Comparison of ENCODE assay signal across 1 cellular context in genomic region chr19:50239916-50240585, GRCh38.
TF ChIP-seq lines count a peak whose summit lies in the region.

No MANE protein-coding gene starts in this region.

TF ChIP-seq in H1, 55 proteins besides CTCF, POLR2A, EP300 and RAD21 (continued from another document):
- no peak for TF ChIP-seq CEBPB (IDR thresholded peaks at IDR 0.05; ENCODE audit: low read depth, low read length)
- TF ChIP-seq SP2 (IDR thresholded peaks at IDR 0.05; ENCODE audit: low read length): no peak
- TF ChIP-seq SAP30 (IDR thresholded peaks at IDR 0.05; ENCODE audit: insufficient read depth, insufficient replicate concordance, low read length): no peak
- TF ChIP-seq TCF12 (IDR thresholded peaks at IDR 0.05; ENCODE audit: low read depth, low read length): no peak
